16 cellular contexts compared by ENCODE assay signal in genomic region chr1:10687782-10688408, GRCh38.
A peak's percentile ranks its signal among the peaks of the same experiment; 100 is the strongest.
DNase-seq lines count a peak whose midpoint lies in the region; ATAC-seq, FAIRE-seq and TF ChIP-seq lines count a peak whose summit lies in the region.
"Had no signal": no experiment of that assay in that cellular context is flagged by ENCODE, and none has a peak within 500 bp of the region (broad histone marks: within the 10 kb centered on the region; RNA-seq: fewer than 3 reads in every experiment).

No MANE protein-coding gene starts in this region.

- no peak overlapping the region for H3K27ac ChIP-seq in CD4-positive, alpha-beta T cell (ENCODE audit: low read depth, low read length)
- H3K27ac ChIP-seq in SK-N-MC (no peak overlapping the region), left ventricle myocardium inferior (replicated peaks) (peak overlapping the region; percentile 91), gastrocnemius medialis (peak overlapping the region; percentile 71 to 81 (median 74))

- POLR2A ChIA-PET in CD4-positive, alpha-beta T cell (lab: Charles Lee): no interaction called here

- intact Hi-C loops in CD4-positive, alpha-beta T cell (cut with DNase I, micrococcal nuclease): no loop called here
- intact Hi-C loops in left ventricle myocardium inferior (cut with micrococcal nuclease): no loop called here
- intact Hi-C loops in gastrocnemius medialis (cut with DNase I; ENCODE audit: low total_unique reads): no loop called here

- H3K4me1 ChIP-seq in left ventricle myocardium inferior (peaks cover 100% of the 10 kb centered on the region), gastrocnemius medialis (peaks cover 94 to 98% of the 10 kb centered on the region in 2 donors)

- in situ Hi-C loops in gastrocnemius medialis (cut with MboI; ENCODE audit: low sequenced_read_pairs in 4 of 4): loop anchor here in 3 of 4 donors (10.0 to 25.0 kb wide), 2 partner anchors 99 to 107 kb away; partner anchors contain the start of gene CASZ1 (in 3 of the 3)

- CTCF ChIA-PET in CD4-positive, alpha-beta T cell (lab: Charles Lee): no interaction called here

- H3K27ac Mint-ChIP-seq in CD4-positive, alpha-beta T cell: no peak overlapping the region
- H3K27ac Mint-ChIP-seq: activated CD8-positive, alpha-beta T cell treated with anti-CD3 and anti-CD28 coated beads for 36 hours; activated naive CD4-positive, alpha-beta T cell treated with anti-CD3 and anti-CD28 coated beads for 36 hours had no signal

- H3K36me3 ChIP-seq in SK-N-MC (ENCODE audit: insufficient read depth, low read length) (no peaks in the 10 kb centered on the region), left ventricle myocardium inferior (no peaks in the 10 kb centered on the region), gastrocnemius medialis (no peaks in the 10 kb centered on the region)
- H3K36me3 ChIP-seq: left lung had no signal

- no peaks in the 10 kb centered on the region for H3K9me3 Mint-ChIP-seq in CD4-positive, alpha-beta T cell
- H3K9me3 Mint-ChIP-seq: activated CD8-positive, alpha-beta T cell treated with anti-CD3 and anti-CD28 coated beads for 36 hours; activated naive CD4-positive, alpha-beta T cell treated with anti-CD3 and anti-CD28 coated beads for 36 hours; CD14-positive monocyte; GM23338 had no signal

- DNase-seq in CD4-positive, alpha-beta T cell: no peak
- DNase-seq in SK-N-MC (ENCODE audit: low read depth, low spot score) (peak; percentile 65), left ventricle myocardium inferior (no peak), gastrocnemius medialis (no peak), D721Med (ENCODE audit: insufficient read length, low spot score) (no peak), Kasumi-1 (lab: John Stamatoyannopoulos, UW) (no peak), dedifferentiated amniotic fluid mesenchymal stem cell (ENCODE audit: extremely low spot score) (no peak)
- no peak for DNase-seq in activated CD8-positive, alpha-beta memory T cell treated with anti-CD3 and anti-CD28 coated beads for 24 hours
- DNase-seq: activated CD8-positive, alpha-beta T cell treated with anti-CD3 and anti-CD28 coated beads for 36 hours; activated naive CD4-positive, alpha-beta T cell treated with anti-CD3 and anti-CD28 coated beads for 36 hours; cortex of kidney; left lung; NCI-H146 had no signal

- peak overlapping the region; percentile 34 for H3K4me3 Mint-ChIP-seq in CD4-positive, alpha-beta T cell
- H3K4me3 Mint-ChIP-seq: activated CD8-positive, alpha-beta T cell treated with anti-CD3 and anti-CD28 coated beads for 36 hours; activated naive CD4-positive, alpha-beta T cell treated with anti-CD3 and anti-CD28 coated beads for 36 hours; GM23338 had no signal

- no peaks in the 10 kb centered on the region for H3K27me3 ChIP-seq in CD4-positive, alpha-beta T cell (ENCODE audit: control insufficient read depth, insufficient read depth, low read length)
- H3K27me3 ChIP-seq in left ventricle myocardium inferior (ENCODE audit: low read depth): no peaks in the 10 kb centered on the region
- H3K27me3 ChIP-seq in gastrocnemius medialis: no peaks in the 10 kb centered on the region
- H3K27me3 ChIP-seq: left lung had no signal

- H3K4me1 Mint-ChIP-seq in CD4-positive, alpha-beta T cell (ENCODE audit: low read depth): peaks cover 7% of the 10 kb centered on the region

- no peak for TF ChIP-seq POLR2A in gastrocnemius medialis (IDR thresholded peaks at IDR 0.05)

- FAIRE-seq in D721Med (lab: Jason Lieb, UNC): no peak
- FAIRE-seq: HTR-8/SVneo had no signal

- no peaks in the 10 kb centered on the region for H3K9me3 ChIP-seq in CD4-positive, alpha-beta T cell (ENCODE audit: control insufficient read depth, low read length)
- no peaks in the 10 kb centered on the region for H3K9me3 ChIP-seq in SK-N-MC (ENCODE audit: low read depth, low read length)
- H3K9me3 ChIP-seq in left ventricle myocardium inferior (replicated peaks): no peaks in the 10 kb centered on the region
- H3K9me3 ChIP-seq in gastrocnemius medialis: no peaks in the 10 kb centered on the region
- H3K9me3 ChIP-seq: left lung had no signal

- H3K27me3 Mint-ChIP-seq in CD4-positive, alpha-beta T cell: no peaks in the 10 kb centered on the region
- H3K27me3 Mint-ChIP-seq: activated CD8-positive, alpha-beta T cell treated with anti-CD3 and anti-CD28 coated beads for 36 hours had no signal

- no peak overlapping the region for H3K9ac ChIP-seq in SK-N-MC (ENCODE audit: insufficient read length)

- no peak for ATAC-seq in CD4-positive, alpha-beta T cell (ENCODE audit: poor library complexity)
- ATAC-seq in gastrocnemius medialis: no peak
- ATAC-seq: activated CD8-positive, alpha-beta T cell treated with anti-CD3 and anti-CD28 coated beads for 36 hours; GM23338 had no signal

- H3K36me3 Mint-ChIP-seq in CD4-positive, alpha-beta T cell (ENCODE audit: low read depth): no peaks in the 10 kb centered on the region
- H3K36me3 Mint-ChIP-seq: CD14-positive monocyte had no signal

- H3K4me3 ChIP-seq in SK-N-MC (no peak overlapping the region), left ventricle myocardium inferior (no peak overlapping the region), gastrocnemius medialis (no peak overlapping the region)
- H3K4me3 ChIP-seq: GM23338, left lung had no signal

- TF ChIP-seq CTCF in CD4-positive, alpha-beta T cell (IDR thresholded peaks at IDR 0.05): no peak
- no peak for TF ChIP-seq CTCF in left ventricle myocardium inferior (IDR thresholded peaks at IDR 0.05; ENCODE audit: borderline replicate concordance)
- no peak for TF ChIP-seq CTCF in gastrocnemius medialis (IDR thresholded peaks at IDR 0.05 in 4 of 5, conservative IDR thresholded peaks at IDR 0.05 in 1 of 5)
- no peak for TF ChIP-seq CTCF in D721Med (IDR thresholded peaks at IDR 0.05; ENCODE audit: insufficient read depth, missing control alignments)

Comparison
In these comparisons a context has a peak if more than half of its experiments do, and no peak if none do; other contexts are left out.
1. H3K27ac ChIP-seq: peak in left ventricle myocardium inferior (single experiment) and gastrocnemius medialis (4 of 4); none in CD4-positive, alpha-beta T cell (single experiment) and SK-N-MC (single experiment).